In the genomic region with DNA sequence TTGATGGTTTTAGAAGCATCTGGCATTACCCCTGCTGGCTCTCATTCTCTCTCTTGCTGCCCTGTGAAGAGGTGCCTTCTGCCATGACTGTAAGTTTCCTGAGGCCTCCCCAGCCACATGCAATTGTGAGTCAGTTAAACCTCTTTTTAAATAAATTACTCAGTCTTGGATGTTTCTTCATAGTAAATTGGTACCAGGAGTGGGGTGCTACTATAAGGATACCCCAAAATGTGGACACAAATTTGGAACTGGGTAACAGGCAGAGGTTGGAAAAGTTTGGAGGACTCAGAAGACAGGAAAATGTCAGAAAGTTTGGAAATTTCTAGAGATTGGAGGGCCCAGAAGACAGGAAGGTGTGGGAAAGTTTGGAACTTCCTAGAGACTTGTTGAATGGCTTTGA, we compare ENCODE assay signal across 4 cellular contexts. TPM values are rescaled to one million over a fixed set of nuclear protein-coding genes. Genes with fewer than 3 reads are reported as not detected.
"Had no signal": no experiment of that assay in that cellular context is flagged by ENCODE, and none has a peak within 500 bp of the region (broad histone marks: within the 10 kb centered on the region; RNA-seq: fewer than 3 reads in every experiment).

No MANE protein-coding gene starts in this region.

RNA-seq across cellular contexts. Expression of a gene that starts 42.4 kb away (rescaled TPM):
- total RNA-seq: LHCN-M2, M059J, MCF 10A, NCI-H460 had no signal
